8 cellular contexts compared by ENCODE assay signal in the genomic region with DNA sequence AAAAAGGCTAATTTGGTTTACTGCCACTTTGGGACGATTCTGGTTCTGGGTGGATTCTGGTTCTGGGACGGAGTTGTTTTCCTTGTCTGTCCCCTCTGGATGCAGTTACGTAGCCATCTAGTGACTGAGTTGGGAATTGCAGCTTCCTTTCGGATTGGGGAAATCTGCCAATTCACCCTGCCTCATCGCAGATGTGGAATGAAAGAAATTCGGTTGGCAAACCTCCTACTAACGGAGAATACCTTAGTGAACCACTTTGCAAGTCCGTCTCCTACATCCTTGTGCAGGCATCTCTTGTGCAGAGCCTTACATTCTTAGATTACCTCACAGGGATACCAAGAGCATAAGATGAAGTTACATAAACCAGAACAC. TPM values are rescaled to one million over a fixed set of nuclear protein-coding genes. Genes with fewer than 3 reads are reported as not detected.
DNase-seq lines count a peak whose midpoint lies in the region; ATAC-seq and TF ChIP-seq lines count a peak whose summit lies in the region.

No MANE protein-coding gene starts in this region.

- H3K27ac ChIP-seq in CD4-positive, CD25-positive, alpha-beta regulatory T cell (ENCODE audit: insufficient read depth, low read length, poor library complexity, severe bottlenecking) = no peak overlapping the region
- H3K27ac ChIP-seq in mucosa of rectum (ENCODE audit: low read depth in 2 of 2, low read length in 2 of 2) = peak overlapping the region in 1 of 2 donors; percentile 48

- peaks cover 0 to 4% (median 0%) of the 10 kb centered on the region in 7 donors for H3K9me3 Mint-ChIP-seq in CD4-positive, CD25-positive, alpha-beta regulatory T cell

- H3K4me1 Mint-ChIP-seq in CD4-positive, CD25-positive, alpha-beta regulatory T cell = peaks cover 22 to 48% (median 41%) of the 10 kb centered on the region in 4 donors

- H3K4me3 ChIP-seq in CD4-positive, CD25-positive, alpha-beta regulatory T cell (ENCODE audit: low read depth, low read length) = peak overlapping the region; percentile 96
- H3K4me3 ChIP-seq in NT2/D1 (ENCODE audit: insufficient read length, low read depth) (no peak overlapping the region), epithelial cell of esophagus (ENCODE audit: low read length) (peak overlapping the region; percentile 29), mucosa of rectum (ENCODE audit: low read length in 2 of 2) (peak overlapping the region; percentile 49 to 71)

- H3K36me3 Mint-ChIP-seq in CD4-positive, CD25-positive, alpha-beta regulatory T cell = no peaks in the 10 kb centered on the region

- no peaks in the 10 kb centered on the region for H3K9me3 ChIP-seq in CD4-positive, CD25-positive, alpha-beta regulatory T cell (ENCODE audit: control insufficient read depth in 2 of 2, low read length in 2 of 2)
- H3K9me3 ChIP-seq in NT2/D1 (ENCODE audit: insufficient read depth, low read length) (no peaks in the 10 kb centered on the region), mucosa of rectum (ENCODE audit: control insufficient read depth in 2 of 2, low read length in 2 of 2) (no peaks in the 10 kb centered on the region)

- TF ChIP-seq CTCF in epithelial cell of esophagus (IDR thresholded peaks at IDR 0.05; ENCODE audit: insufficient read depth, low read depth, low read length, missing control alignments) = peak; percentile 100

- H3K27me3 Mint-ChIP-seq in CD4-positive, CD25-positive, alpha-beta regulatory T cell = peaks cover 20% of the 10 kb centered on the region

- H3K4me3 Mint-ChIP-seq in CD4-positive, CD25-positive, alpha-beta regulatory T cell = peak overlapping the region in 3 of 4 donors; percentile 48 to 85 (median 81)

- peak in 1 of 2 donors; percentile 48 for ATAC-seq in CD4-positive, CD25-positive, alpha-beta regulatory T cell (ENCODE audit: low read depth in 2 of 2)
- no peak for ATAC-seq in HG02973 (IDR thresholded peaks at IDR 0.05; ENCODE audit: unreplicated experiment)

- DNase-seq in CD4-positive, CD25-positive, alpha-beta regulatory T cell = peak; percentile 58 to 81 (median 70)
- peak; percentile 96 for DNase-seq in HT-29 (ENCODE audit: low spot score)
- DNase-seq in NT2/D1 (ENCODE audit: low read depth, low spot score) = peak; percentile 67
- DNase-seq in activated CD8-positive, alpha-beta memory T cell treated with anti-CD3 and anti-CD28 coated beads, Interleukin-2, amount 50 U/mL, for 48 hours = peak; percentile 78
- peak; percentile 82 for DNase-seq in epithelial cell of esophagus (ENCODE audit: low read depth)
- peak; percentile 9 to 54 for DNase-seq in stimulated activated CD8-positive, alpha-beta memory T cell treated with anti-CD3 and anti-CD28 coated beads, Interleukin-4, amount 100 ng/mL, for 4 hours (ENCODE audit: low read depth in 2 of 2, low spot score in 1 of 2)

- H3K27ac Mint-ChIP-seq in CD4-positive, CD25-positive, alpha-beta regulatory T cell = peak overlapping the region; percentile 63 to 88 (median 71)

- no peaks in the 10 kb centered on the region for H3K36me3 ChIP-seq in CD4-positive, CD25-positive, alpha-beta regulatory T cell (ENCODE audit: control insufficient read depth, insufficient read depth, low read length)
- no peaks in the 10 kb centered on the region for H3K36me3 ChIP-seq in NT2/D1 (ENCODE audit: insufficient read depth, insufficient read length, low read length)
- no peaks in the 10 kb centered on the region for H3K36me3 ChIP-seq in mucosa of rectum (ENCODE audit: control insufficient read depth in 2 of 2, insufficient read depth in 2 of 2, low read length in 2 of 2)

- H3K9ac ChIP-seq in NT2/D1 (ENCODE audit: insufficient read length, low read depth) (no peak overlapping the region), mucosa of rectum (ENCODE audit: low read depth in 1 of 2, low read length in 2 of 2) (peak overlapping the region in 1 of 2 donors; percentile 47)

- H3K27me3 ChIP-seq in CD4-positive, CD25-positive, alpha-beta regulatory T cell (ENCODE audit: control insufficient read depth, insufficient read depth, low read length) = no peaks in the 10 kb centered on the region
- no peaks in the 10 kb centered on the region for H3K27me3 ChIP-seq in NT2/D1 (ENCODE audit: insufficient read depth, insufficient read length)
- no peaks in the 10 kb centered on the region for H3K27me3 ChIP-seq in mucosa of rectum (ENCODE audit: control insufficient read depth in 2 of 2, insufficient read depth in 2 of 2, low read length in 2 of 2)

- H3K4me1 ChIP-seq in CD4-positive, CD25-positive, alpha-beta regulatory T cell (ENCODE audit: control insufficient read depth, insufficient read depth, low read length, poor library complexity, severe bottlenecking) = peaks cover 23% of the 10 kb centered on the region
- H3K4me1 ChIP-seq in NT2/D1 (ENCODE audit: insufficient read depth, insufficient read length) (no peaks in the 10 kb centered on the region), mucosa of rectum (ENCODE audit: control insufficient read depth in 2 of 2, insufficient read depth in 2 of 2, low read length in 2 of 2) (peaks cover 4 to 13% of the 10 kb centered on the region in 2 donors)

RNA-seq across cellular contexts. Expression of a gene that starts 31.5 kb away (rescaled TPM):
- total RNA-seq in CD4-positive, CD25-positive, alpha-beta regulatory T cell = 9.5 TPM
- 1 to 10 TPM; 3.0 to 5.6 (median 4.0) TPM for polyA plus RNA-seq in CD4-positive, CD25-positive, alpha-beta regulatory T cell
- total RNA-seq in HT-29 (2014; rRNA removed; shearing (Covaris generic)) = 4.0 and 4.4 TPM in 2 replicates

Comparison
In these comparisons a context has a peak if more than half of its experiments do, and no peak if none do; other contexts are left out.
1. DNase-seq: peak in every context shown above with its lines; median percentile 96 in HT-29; 82 in epithelial cell of esophagus; 78 in activated CD8-positive, alpha-beta memory T cell treated with anti-CD3 and anti-CD28 coated beads, Interleukin-2, amount 50 U/mL, for 48 hours; 70 in CD4-positive, CD25-positive, alpha-beta regulatory T cell; 67 in NT2/D1; 32 in stimulated activated CD8-positive, alpha-beta memory T cell treated with anti-CD3 and anti-CD28 coated beads, Interleukin-4, amount 100 ng/mL, for 4 hours.